Comparison of ENCODE assay signal across 11 cellular contexts in genomic region chrX:41050359-41050758, GRCh38.
"Had no signal": no experiment of that assay in that cellular context is flagged by ENCODE, and none has a peak within 500 bp of the region (broad histone marks: within the 10 kb centered on the region; RNA-seq: fewer than 3 reads in every experiment).

No MANE protein-coding gene starts in this region.

- H3K4me3 ChIP-seq: GM23248, GM23338, HAP-1 had no signal

- FAIRE-seq: H1, H54 had no signal

- H3K27ac ChIP-seq: GM23248 had no signal

- H3K4me2 ChIP-seq: GM23338 had no signal

- ATAC-seq: GM23338, HCT116 had no signal

- H3K9me3 ChIP-seq: HAP-1 had no signal

- DNase-seq: GM23248, GOT3, H7, H9, HCEC 1CT, HFFc6 had no signal

- H2AFZ ChIP-seq: GM23248, GM23338 had no signal

- H3K9ac ChIP-seq: GM23248 had no signal

- H3K36me3 ChIP-seq: HAP-1 had no signal
